In the genomic region with DNA sequence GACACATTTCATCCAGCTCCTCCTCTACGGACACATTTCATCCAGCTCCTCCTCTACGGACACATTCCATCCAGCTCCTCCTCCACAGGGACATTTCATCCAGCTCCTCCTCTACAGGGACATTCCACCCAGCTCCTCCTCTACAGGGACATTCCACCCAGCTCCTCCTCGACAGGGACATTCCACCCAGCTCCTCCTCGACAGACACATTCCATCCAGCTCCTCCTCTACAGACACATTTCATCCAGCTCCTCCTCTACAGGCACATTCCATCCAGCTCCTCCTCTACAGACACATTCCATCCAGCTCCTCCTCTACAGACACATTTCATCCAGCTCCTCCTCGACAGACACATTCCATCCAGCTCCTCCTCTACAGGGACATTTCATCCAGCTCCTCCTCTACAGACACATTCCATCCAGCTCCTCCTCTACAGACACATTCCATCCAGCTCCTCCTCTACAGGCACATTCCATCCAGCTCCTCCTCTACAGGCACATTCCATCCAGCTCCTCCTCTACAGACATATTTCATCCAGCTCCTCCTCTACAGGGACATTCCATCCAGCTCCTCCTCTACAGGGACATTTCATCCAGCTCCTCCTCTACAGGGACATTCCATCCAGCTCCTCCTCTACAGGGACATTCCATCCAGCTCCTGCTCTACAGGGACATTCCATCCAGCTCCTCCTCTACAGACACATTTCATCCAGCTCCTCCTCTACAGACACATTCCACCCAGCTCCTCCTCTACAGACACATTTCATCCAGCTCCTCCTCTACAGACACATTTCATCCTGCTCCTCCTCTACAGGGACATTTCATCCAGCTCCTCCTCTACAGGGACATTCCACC, we compare ENCODE assay signal across 9 cellular contexts. TPM values are rescaled to one million over a fixed set of nuclear protein-coding genes. Genes with fewer than 3 reads are reported as not detected.
DNase-seq lines count a peak whose midpoint lies in the region; ATAC-seq and TF ChIP-seq lines count a peak whose summit lies in the region.
"Not testable (repeated sequence)": the region's sequence is repeated elsewhere in the genome, so short reads cannot be mapped to it uniquely, and the experiment has no call there.
"Had no signal": no experiment of that assay in that cellular context is flagged by ENCODE, and none has a peak within 500 bp of the region (broad histone marks: within the 10 kb centered on the region; RNA-seq: fewer than 3 reads in every experiment).

No MANE protein-coding gene starts in this region.

- H3K4me3 Mint-ChIP-seq in Caco-2 (ENCODE audit: unreplicated experiment), result peak overlapping the region; percentile 63
- H3K4me3 Mint-ChIP-seq in activated naive CD8-positive, alpha-beta T cell treated with anti-CD3 and anti-CD28 coated beads, Interleukin-2, amount 10 ng/mL, durations not matched to agents 7 days and 5 days; stimulated activated memory B cell treated with anti-CD40 and anti-IgM and Interleukin-4, amounts not matched to agents 10 μg/mL and 1 μg/mL and 100 μg/mL, for 72 hours: not testable (repeated sequence)

- BruUV-seq in Caco-2 (replicated peaks; lab: Mats Ljungman, UMichigan), result not testable (repeated sequence)

- H3K27ac ChIP-seq in SJCRH30 (peak overlapping the region; percentile 45; the same call in 1 of the 2 replicates), ectodermal cell (ENCODE audit: insufficient read depth, low read depth, low read length, poor library complexity, severe bottlenecking) (peak overlapping the region; percentile 79), gastroesophageal sphincter (peak overlapping the region in 3 of 4 donors; percentile 32 to 79 (median 57))

- H3K4me1 ChIP-seq in Caco-2 (peaks cover 23% of the 10 kb centered on the region), SJCRH30 (peaks cover 16% of the 10 kb centered on the region)
- H3K4me1 ChIP-seq in ectodermal cell (ENCODE audit: control insufficient read depth, insufficient read depth, low read length); gastroesophageal sphincter: not testable (repeated sequence)

- intact Hi-C loops in Caco-2 (cut with micrococcal nuclease; ENCODE audit: unreplicated experiment), result not testable (repeated sequence)

- not testable (repeated sequence) for H3K9me3 ChIP-seq in Caco-2; SJCRH30 (replicated peaks); ectodermal cell (ENCODE audit: control insufficient read depth, low read length); gastroesophageal sphincter

- peaks cover 31% of the 10 kb centered on the region for H3K4me1 Mint-ChIP-seq in Caco-2 (ENCODE audit: low read depth, unreplicated experiment)
- not testable (repeated sequence) for H3K4me1 Mint-ChIP-seq in activated naive CD8-positive, alpha-beta T cell treated with anti-CD3 and anti-CD28 coated beads, Interleukin-2, amount 10 ng/mL, durations not matched to agents 7 days and 5 days
- peaks cover 21% of the 10 kb centered on the region for H3K4me1 Mint-ChIP-seq in stimulated activated memory B cell treated with anti-CD40 and anti-IgM and Interleukin-4, amounts not matched to agents 10 μg/mL and 1 μg/mL and 100 μg/mL, for 72 hours

- H3K36me3 ChIP-seq in Caco-2 (ENCODE audit: control insufficient read depth, insufficient read depth, low read length), result not testable (repeated sequence)
- H3K36me3 ChIP-seq in SJCRH30 (peaks cover 13% of the 10 kb centered on the region), ectodermal cell (ENCODE audit: control insufficient read depth, insufficient read depth, low read length) (peaks cover 28% of the 10 kb centered on the region), gastroesophageal sphincter (peaks cover 0 to 86% of the 10 kb centered on the region in 2 donors)

- peak; percentile 50 to 86 for DNase-seq in Caco-2
- peak; percentile 72 for DNase-seq in HT-29 (ENCODE audit: low spot score)
- peak in 1 of 2 experiments; percentile 28 for DNase-seq in SJCRH30
- DNase-seq in activated naive CD8-positive, alpha-beta T cell treated with anti-CD3 and anti-CD28 coated beads, Interleukin-2, amount 10 ng/mL, durations not matched to agents 7 days and 5 days, result not testable (repeated sequence)
- DNase-seq in myocyte (ENCODE audit: low read depth), result peak; percentile 15

- POLR2A ChIA-PET in Caco-2 (lab: Charles Lee); activated naive CD8-positive, alpha-beta T cell treated with anti-CD3 and anti-CD28 coated beads, Interleukin-2, amount 10 ng/mL, durations not matched to agents 7 days and 5 days (lab: Charles Lee): not testable (repeated sequence)

- WGBS in ectodermal cell, 2 experiments, result 91 to 92% methylated on average over 5 of the region's 5 CpGs
- 28 to 56% methylated on average over 5 of the region's 5 CpGs for WGBS in gastroesophageal sphincter (ENCODE audit: low coverage in 1 of 2), 2 donors

- H3K36me3 Mint-ChIP-seq in Caco-2 (ENCODE audit: insufficient read depth, unreplicated experiment), result peaks cover 80% of the 10 kb centered on the region
- not testable (repeated sequence) for H3K36me3 Mint-ChIP-seq in activated naive CD8-positive, alpha-beta T cell treated with anti-CD3 and anti-CD28 coated beads, Interleukin-2, amount 10 ng/mL, durations not matched to agents 7 days and 5 days
- H3K36me3 Mint-ChIP-seq in stimulated activated memory B cell treated with anti-CD40 and anti-IgM and Interleukin-4, amounts not matched to agents 10 μg/mL and 1 μg/mL and 100 μg/mL, for 72 hours, result peaks cover 58% of the 10 kb centered on the region

- peaks cover 34% of the 10 kb centered on the region for H3K9me3 Mint-ChIP-seq in Caco-2 (ENCODE audit: unreplicated experiment)
- H3K9me3 Mint-ChIP-seq in activated naive CD8-positive, alpha-beta T cell treated with anti-CD3 and anti-CD28 coated beads, Interleukin-2, amount 10 ng/mL, durations not matched to agents 7 days and 5 days; stimulated activated memory B cell treated with anti-CD40 and anti-IgM and Interleukin-4, amounts not matched to agents 10 μg/mL and 1 μg/mL and 100 μg/mL, for 72 hours: not testable (repeated sequence)

- H3K27ac Mint-ChIP-seq in Caco-2 (ENCODE audit: unreplicated experiment), result peak overlapping the region; percentile 91
- H3K27ac Mint-ChIP-seq in activated naive CD8-positive, alpha-beta T cell treated with anti-CD3 and anti-CD28 coated beads, Interleukin-2, amount 10 ng/mL, durations not matched to agents 7 days and 5 days, result peak overlapping the region; percentile 69
- peak overlapping the region; percentile 1 for H3K27ac Mint-ChIP-seq in stimulated activated memory B cell treated with anti-CD40 and anti-IgM and Interleukin-4, amounts not matched to agents 10 μg/mL and 1 μg/mL and 100 μg/mL, for 72 hours

- not testable (repeated sequence) for TF ChIP-seq POLR2A in gastroesophageal sphincter (IDR thresholded peaks at IDR 0.05)

- ATAC-seq in activated naive CD8-positive, alpha-beta T cell treated with anti-CD3 and anti-CD28 coated beads, Interleukin-2, amount 10 ng/mL, durations not matched to agents 7 days and 5 days (ENCODE audit: low read depth); gastroesophageal sphincter; stimulated activated memory B cell treated with anti-CD40 and anti-IgM and Interleukin-4, amounts not matched to agents 10 μg/mL and 1 μg/mL and 100 μg/mL, for 72 hours: not testable (repeated sequence)

- TF ChIP-seq CTCF in Caco-2 (IDR thresholded peaks at IDR 0.05; ENCODE audit: insufficient read depth in 1 of 2, low read depth in 1 of 2, low read length in 1 of 2, severe bottlenecking in 1 of 2, unreplicated experiment in 1 of 2); gastroesophageal sphincter (IDR thresholded peaks at IDR 0.05): not testable (repeated sequence)

- H3K27me3 ChIP-seq in Caco-2 (replicated peaks; ENCODE audit: control insufficient read depth, insufficient read depth, low read length); SJCRH30; ectodermal cell (ENCODE audit: control insufficient read depth, insufficient read depth, low read length, poor library complexity, severe bottlenecking); gastroesophageal sphincter: not testable (repeated sequence)

- H3K27me3 Mint-ChIP-seq in Caco-2 (ENCODE audit: insufficient read depth, unreplicated experiment); activated naive CD8-positive, alpha-beta T cell treated with anti-CD3 and anti-CD28 coated beads, Interleukin-2, amount 10 ng/mL, durations not matched to agents 7 days and 5 days; stimulated activated memory B cell treated with anti-CD40 and anti-IgM and Interleukin-4, amounts not matched to agents 10 μg/mL and 1 μg/mL and 100 μg/mL, for 72 hours: not testable (repeated sequence)

- TF ChIP-seq EP300 in gastroesophageal sphincter (IDR thresholded peaks at IDR 0.05), result not testable (repeated sequence)

- not testable (repeated sequence) for H3K4me3 ChIP-seq in Caco-2 (ENCODE audit: low read depth, low read length); SJCRH30; ectodermal cell (ENCODE audit: insufficient read depth, low read depth, low read length); gastroesophageal sphincter

- CTCF ChIA-PET in Caco-2 (lab: Charles Lee), result interaction anchor here (0.9 to 1.2 kb wide), 2 partner anchors 12 to 58 kb away, joined by 3 to 4 read pairs; no protein-coding TSS in a partner anchor

RNA-seq across cellular contexts. Expression of a gene that starts 17.8 kb away (rescaled TPM):
- total RNA-seq in Caco-2 (2022) (114 and 122 TPM in 2 replicates), gastroesophageal sphincter (100 to 1,000 TPM in 1 of 4 donors, 10 to 100 TPM in 3; 83.9 to 131 (median 92.2) TPM), myocyte (156 and 169 TPM in 2 replicates)
- total RNA-seq in HT-29 (2014; rRNA removed; shearing (Covaris generic)), result 392 and 406 TPM in 2 replicates
- total RNA-seq in SJCRH30 (2014; rRNA removed; shearing (Covaris generic)), result 83.2 and 93.4 TPM in 2 replicates
- total RNA-seq in activated naive CD8-positive, alpha-beta T cell treated with anti-CD3 and anti-CD28 coated beads, Interleukin-2, amount 10 ng/mL, durations not matched to agents 7 days and 5 days, result 10 to 100 TPM; 80.9 to 82.7 TPM
- 101 TPM for polyA plus RNA-seq in ectodermal cell (2013, experiment 1 of 4)
- 106 TPM for polyA plus RNA-seq in ectodermal cell (2013, experiment 2 of 4)
- 86.4 TPM for polyA plus RNA-seq in ectodermal cell (2013, experiment 3 of 4)
- polyA plus RNA-seq in ectodermal cell (2013, experiment 4 of 4), result 84.4 TPM
- 120 TPM for polyA plus RNA-seq in myocyte (2012)

RNA-seq across cellular contexts. Expression of a gene that starts 32.3 kb away (rescaled TPM):
- total RNA-seq in Caco-2 (2022), result 5.1 and 6.1 TPM in 2 replicates
- total RNA-seq in HT-29 (2014; rRNA removed; shearing (Covaris generic)), result 0.23 and 4.9 TPM in 2 replicates
- not detected in 2 replicates for total RNA-seq in SJCRH30 (2014; rRNA removed; shearing (Covaris generic))
- total RNA-seq in activated naive CD8-positive, alpha-beta T cell treated with anti-CD3 and anti-CD28 coated beads, Interleukin-2, amount 10 ng/mL, durations not matched to agents 7 days and 5 days, result under 1 TPM in 1 of 2 experiments, not detected in 1; 0.36 TPM
- polyA plus RNA-seq in ectodermal cell (2013, experiment 1 of 4), result 5.5 TPM
- 3.6 TPM for polyA plus RNA-seq in ectodermal cell (2013, experiment 2 of 4)
- polyA plus RNA-seq in ectodermal cell (2013, experiment 3 of 4), result 4.8 TPM
- polyA plus RNA-seq in ectodermal cell (2013, experiment 4 of 4), result 5.4 TPM
- total RNA-seq in gastroesophageal sphincter, result not detected
- 165 and 184 TPM in 2 replicates for total RNA-seq in myocyte
- 158 TPM for polyA plus RNA-seq in myocyte (2012)
- total RNA-seq: lung had no signal

Comparison
In these comparisons a context has a peak if more than half of its experiments do, and no peak if none do; other contexts are left out.
1. H3K27ac Mint-ChIP-seq: peak in every context shown above with its lines; median percentile 91 in Caco-2; 69 in activated naive CD8-positive, alpha-beta T cell treated with anti-CD3 and anti-CD28 coated beads, Interleukin-2, amount 10 ng/mL, durations not matched to agents 7 days and 5 days; 1 in stimulated activated memory B cell treated with anti-CD40 and anti-IgM and Interleukin-4, amounts not matched to agents 10 μg/mL and 1 μg/mL and 100 μg/mL, for 72 hours.
2. RNA of a gene that starts 32.3 kb away (total RNA-seq): 165 to 184 TPM in myocyte; 5.1 to 6.1 TPM in Caco-2, 0.23 to 4.9 TPM in HT-29, 0.36 TPM in activated naive CD8-positive, alpha-beta T cell treated with anti-CD3 and anti-CD28 coated beads, Interleukin-2, amount 10 ng/mL, durations not matched to agents 7 days and 5 days, not detected in SJCRH30 and not detected in gastroesophageal sphincter; every median in the first group is over 10 times any median in the second.
3. Peak in every context shown above with its lines, with median percentiles within 50 percentile points of each other: H3K27ac ChIP-seq.